11 cellular contexts compared by ENCODE assay signal in genomic region chr5:172853355-172853975, GRCh38. TPM values are rescaled to one million over a fixed set of nuclear protein-coding genes. Genes with fewer than 3 reads are reported as not detected.
DNase-seq lines count a peak whose midpoint lies in the region; ATAC-seq and TF ChIP-seq lines count a peak whose summit lies in the region.
"Had no signal": no experiment of that assay in that cellular context is flagged by ENCODE, and none has a peak within 500 bp of the region (broad histone marks: within the 10 kb centered on the region; RNA-seq: fewer than 3 reads in every experiment).

No MANE protein-coding gene starts in this region.

- POLR2A ChIA-PET in activated CD4-positive, alpha-beta memory T cell treated with anti-CD3 and anti-CD28 coated beads for 36 hours (lab: Charles Lee) = no interaction called here

- DNase-seq in GF-D8 (lab: John Stamatoyannopoulos, UW) = peak; percentile 34
- DNase-seq in activated CD4-positive, alpha-beta memory T cell treated with anti-CD3 and anti-CD28 coated beads for 36 hours = no peak
- DNase-seq in foreskin keratinocyte = no peak
- no peak for DNase-seq in kidney tubule cell (ENCODE audit: low spot score)
- no peak for DNase-seq in T-helper 2 cell
- no peak for DNase-seq in NCI-H524 treated with DMSO at 0.1 percent for 48 hours (lab: John Stamatoyannopoulos, UW)
- DNase-seq: foreskin melanocyte, NCI-H1417 had no signal

- ATAC-seq in foreskin keratinocyte (no peak), GM21423 (IDR thresholded peaks at IDR 0.05; ENCODE audit: unreplicated experiment) (no peak)

- no peaks in the 10 kb centered on the region for H3K36me3 Mint-ChIP-seq in activated CD4-positive, alpha-beta memory T cell treated with anti-CD3 and anti-CD28 coated beads for 36 hours

- H3K4me3 Mint-ChIP-seq in activated CD4-positive, alpha-beta memory T cell treated with anti-CD3 and anti-CD28 coated beads for 36 hours = no peak overlapping the region
- H3K4me3 Mint-ChIP-seq: neural crest cell had no signal

- H3K4me1 ChIP-seq in foreskin keratinocyte = peaks cover 6% of the 10 kb centered on the region
- H3K4me1 ChIP-seq in skeletal muscle tissue (ENCODE audit: control insufficient read depth in 3 of 3, insufficient read depth in 3 of 3, low read length in 3 of 3) = peaks cover 44 to 82% (median 75%) of the 10 kb centered on the region in 3 donors

- peaks cover 0 to 3% (median 2%) of the 10 kb centered on the region in 3 donors for H3K36me3 ChIP-seq in skeletal muscle tissue (ENCODE audit: control insufficient read depth in 3 of 3, insufficient read depth in 3 of 3, low read length in 3 of 3)

- TF ChIP-seq CTCF in foreskin keratinocyte (conservative IDR thresholded peaks at IDR 0.05) = no peak

- peak overlapping the region; percentile 6 for H3K27ac Mint-ChIP-seq in activated CD4-positive, alpha-beta memory T cell treated with anti-CD3 and anti-CD28 coated beads for 36 hours

- H3K27me3 Mint-ChIP-seq in activated CD4-positive, alpha-beta memory T cell treated with anti-CD3 and anti-CD28 coated beads for 36 hours = no peaks in the 10 kb centered on the region

- H3K9me3 Mint-ChIP-seq in activated CD4-positive, alpha-beta memory T cell treated with anti-CD3 and anti-CD28 coated beads for 36 hours = no peaks in the 10 kb centered on the region
- H3K9me3 Mint-ChIP-seq: neural crest cell had no signal

- intact Hi-C loops in activated CD4-positive, alpha-beta memory T cell treated with anti-CD3 and anti-CD28 coated beads for 36 hours (cut with micrococcal nuclease) = loop anchor here (5.0 kb wide), 1 partner anchor 81 kb away; the partner anchor contains the start of gene DUSP1

- CTCF ChIA-PET in activated CD4-positive, alpha-beta memory T cell treated with anti-CD3 and anti-CD28 coated beads for 36 hours (lab: Charles Lee) = no interaction called here

- H3K27me3 ChIP-seq in foreskin keratinocyte (no peaks in the 10 kb centered on the region), skeletal muscle tissue (ENCODE audit: control insufficient read depth in 3 of 3, insufficient read depth in 3 of 3, low read length in 3 of 3) (no peaks in the 10 kb centered on the region)

- H3K4me3 ChIP-seq in skeletal muscle tissue (ENCODE audit: low read length in 3 of 3) = no peak overlapping the region

- H3K27ac ChIP-seq in foreskin keratinocyte = peak overlapping the region; percentile 10
- H3K27ac ChIP-seq in skeletal muscle tissue (ENCODE audit: low read depth, low read length) = peak overlapping the region; percentile 33

- H3K4me1 Mint-ChIP-seq in activated CD4-positive, alpha-beta memory T cell treated with anti-CD3 and anti-CD28 coated beads for 36 hours (ENCODE audit: low read depth) = peaks cover 23% of the 10 kb centered on the region

- peak overlapping the region in 2 of 3 donors; percentile 2 to 45 for H3K9ac ChIP-seq in skeletal muscle tissue (ENCODE audit: low read depth in 1 of 3, low read length in 3 of 3)

- H3K9me3 ChIP-seq in skeletal muscle tissue (ENCODE audit: control insufficient read depth in 3 of 3, low read length in 3 of 3) = no peaks in the 10 kb centered on the region

RNA-seq across cellular contexts. Expression of gene ERGIC1, which starts 19.4 kb away (rescaled TPM):
- 10 to 100 TPM; 41.9 to 42.7 TPM for total RNA-seq in activated CD4-positive, alpha-beta memory T cell treated with anti-CD3 and anti-CD28 coated beads for 36 hours
- total RNA-seq in foreskin keratinocyte (86.8 and 90.9 TPM in 2 replicates), skeletal muscle tissue (46.4 TPM)
- polyA plus RNA-seq in foreskin keratinocyte = 54.3 and 61.3 TPM in 2 replicates
